In genomic region chr11:75073459-75074190, GRCh38 we compare ENCODE assay signal across 26 cellular contexts. TPM values are rescaled to one million over a fixed set of nuclear protein-coding genes. Genes with fewer than 3 reads are reported as not detected.
A peak's percentile ranks its signal among the peaks of the same experiment; 100 is the strongest.
DNase-seq lines count a peak whose midpoint lies in the region; ATAC-seq and TF ChIP-seq lines count a peak whose summit lies in the region.
"Had no signal": no experiment of that assay in that cellular context is flagged by ENCODE, and none has a peak within 500 bp of the region (broad histone marks: within the 10 kb centered on the region; RNA-seq: fewer than 3 reads in every experiment).

No MANE protein-coding gene starts in this region.

- TF ChIP-seq CTCF in Caco-2 (IDR thresholded peaks at IDR 0.05; ENCODE audit: insufficient read depth in 1 of 2, low read depth in 1 of 2, low read length in 1 of 2, severe bottlenecking in 1 of 2, unreplicated experiment in 1 of 2) (peak; percentile 25 to 73), GM12874 (IDR thresholded peaks at IDR 0.05; ENCODE audit: insufficient read depth, low read depth, low read length) (0 out of 2 replicates have a peak, but pooled peaks have one; percentile 1), OCI-LY7 (conservative IDR thresholded peaks at IDR 0.05; ENCODE audit: low read length) (peak; percentile 55), fibroblast of villous mesenchyme (IDR thresholded peaks at IDR 0.05; ENCODE audit: insufficient read depth, low read depth, low read length) (peak; percentile 30), glutamatergic neuron (IDR thresholded peaks at IDR 0.05; ENCODE audit: partially characterized antibody, unreplicated experiment) (no peak)

- no peak overlapping the region for H3K4me2 ChIP-seq in OCI-LY7 (ENCODE audit: low read length)
- H3K4me2 ChIP-seq: BLaER1 had no signal

- H2AFZ ChIP-seq in OCI-LY7 (ENCODE audit: low read length): no peak overlapping the region
- H2AFZ ChIP-seq: parathyroid adenoma had no signal

- no peak for ATAC-seq in activated naive CD4-positive, alpha-beta T cell treated with anti-CD3 and anti-CD28 coated beads, Interleukin-2, amount 50 U/mL, for 72 hours
- no peak for ATAC-seq in HG03378 (IDR thresholded peaks at IDR 0.05; ENCODE audit: unreplicated experiment)
- ATAC-seq: foreskin keratinocyte; natural killer cell treated with Interleukin-12 subunit alpha and Interleukin-12 subunit beta and Interleukin-15 and Interleukin-18, amount 100 ng/mL, for 72 hours; stimulated activated naive CD8-positive, alpha-beta T cell treated with anti-CD3 and anti-CD28 coated beads, Interleukin-15, amount 100 ng/mL, for 72 hours had no signal

- no peaks in the 10 kb centered on the region for H3K36me3 Mint-ChIP-seq in Caco-2 (ENCODE audit: insufficient read depth, unreplicated experiment)
- H3K36me3 Mint-ChIP-seq in activated naive CD4-positive, alpha-beta T cell treated with anti-CD3 and anti-CD28 coated beads, Interleukin-2, amount 50 U/mL, for 72 hours: no peaks in the 10 kb centered on the region
- no peaks in the 10 kb centered on the region for H3K36me3 Mint-ChIP-seq in glutamatergic neuron (ENCODE audit: unreplicated experiment)
- H3K36me3 Mint-ChIP-seq: activated naive CD8-positive, alpha-beta T cell; brain; natural killer cell treated with Interleukin-12 subunit alpha and Interleukin-12 subunit beta and Interleukin-15 and Interleukin-18, amount 100 ng/mL, for 72 hours had no signal

- POLR2A ChIA-PET in Caco-2 (lab: Charles Lee) (no interaction called here), OCI-LY7 (lab: Charles Lee) (interaction anchor here (0.7 kb wide), 1 partner anchor 70 kb away, joined by 3 read pairs; no protein-coding TSS in a partner anchor)

- H3K79me2 ChIP-seq in OCI-LY7 (ENCODE audit: insufficient read depth, low read depth, low read length): no peaks in the 10 kb centered on the region
- H3K79me2 ChIP-seq: parathyroid adenoma had no signal

- H3K27me3 ChIP-seq in Caco-2 (replicated peaks; ENCODE audit: control insufficient read depth, insufficient read depth, low read length): peaks cover 1% of the 10 kb centered on the region; the same call in 1 of the 2 replicates
- H3K27me3 ChIP-seq: BLaER1 had no signal

- H3K36me3 ChIP-seq in Caco-2 (ENCODE audit: control insufficient read depth, insufficient read depth, low read length) (no peaks in the 10 kb centered on the region), OCI-LY7 (ENCODE audit: insufficient read depth, low read length) (no peaks in the 10 kb centered on the region)
- H3K36me3 ChIP-seq: BLaER1 had no signal

- H3K9me3 ChIP-seq in Caco-2 (no peaks in the 10 kb centered on the region), OCI-LY7 (ENCODE audit: low read length) (peaks cover 1% of the 10 kb centered on the region; the same call in 1 of the 2 replicates)
- H3K9me3 ChIP-seq: BLaER1 had no signal

- CTCF ChIA-PET in Caco-2 (lab: Charles Lee): interaction anchor here (0.6 to 1.6 kb wide), 4 partner anchors 12 to 144 kb away, joined by 3 to 5 read pairs (median 4); no protein-coding TSS in a partner anchor
- CTCF ChIA-PET in OCI-LY7 (lab: Charles Lee; ENCODE audit: unreplicated experiment): no interaction called here

- BruUV-seq in Caco-2 (replicated peaks; lab: Mats Ljungman, UMichigan) (no TSS peak), OCI-LY7 (replicated peaks; lab: Mats Ljungman, UMichigan) (no TSS peak)

- no peaks in the 10 kb centered on the region for H3K4me1 Mint-ChIP-seq in Caco-2 (ENCODE audit: low read depth, unreplicated experiment)
- no peaks in the 10 kb centered on the region for H3K4me1 Mint-ChIP-seq in glutamatergic neuron (ENCODE audit: low read depth, unreplicated experiment)
- H3K4me1 Mint-ChIP-seq: brain; stimulated activated naive CD8-positive, alpha-beta T cell treated with anti-CD3 and anti-CD28 coated beads, Interleukin-15, amount 100 ng/mL, for 72 hours had no signal

- DNase-seq in Caco-2: peak in 1 of 2 experiments; percentile 32
- peak; percentile 10 for DNase-seq in OCI-LY7 (ENCODE audit: low spot score)
- DNase-seq in fibroblast of villous mesenchyme (ENCODE audit: low read depth): no peak
- DNase-seq in activated naive CD4-positive, alpha-beta T cell treated with anti-CD3 and anti-CD28 coated beads, Interleukin-2, amount 50 U/mL, for 72 hours (ENCODE audit: low spot score in 2 of 2): no peak
- DNase-seq in glutamatergic neuron: no peak
- DNase-seq: activated T-cell treated with anti-CD3 and anti-CD28 coated beads, Interleukin-2, amount 50 U/mL, for 48 hours; foreskin keratinocyte; NCI-H1436; NCI-H774; stimulated activated CD4-positive, alpha-beta T cell treated with anti-CD3 and anti-CD28 coated beads, Interleukin-2, amount 100 ng/mL, for 24 hours; stimulated activated naive CD8-positive, alpha-beta T cell treated with anti-CD3 and anti-CD28 coated beads, Interleukin-15, amount 100 ng/mL, for 72 hours; T-helper 9 cell; trophoblast cell had no signal

- H3K4me3 ChIP-seq in Caco-2 (ENCODE audit: low read depth, low read length) (no peak overlapping the region), OCI-LY7 (ENCODE audit: low read depth, low read length, poor library complexity, severe bottlenecking) (no peak overlapping the region), fibroblast of villous mesenchyme (ENCODE audit: low read depth, low read length) (no peak overlapping the region)
- H3K4me3 ChIP-seq: BLaER1, SK-N-MC had no signal

- no peak overlapping the region for H3K4me3 Mint-ChIP-seq in Caco-2 (ENCODE audit: unreplicated experiment)
- no peak overlapping the region for H3K4me3 Mint-ChIP-seq in glutamatergic neuron (ENCODE audit: unreplicated experiment)
- H3K4me3 Mint-ChIP-seq: activated naive CD8-positive, alpha-beta T cell; brain; dendritic cell treated with granulocyte-macrophage colony-stimulating factor and Interleukin-4, amounts not matched to agents 40 ng/mL and 50 ng/mL, for 4 days; natural killer cell treated with Interleukin-12 subunit alpha and Interleukin-12 subunit beta and Interleukin-15 and Interleukin-18, amount 100 ng/mL, for 72 hours; stimulated activated naive CD8-positive, alpha-beta T cell treated with anti-CD3 and anti-CD28 coated beads, Interleukin-15, amount 100 ng/mL, for 72 hours had no signal

- no peaks in the 10 kb centered on the region for H3K4me1 ChIP-seq in Caco-2
- H3K4me1 ChIP-seq in OCI-LY7 (ENCODE audit: insufficient read depth, low read length, poor library complexity, severe bottlenecking): no peaks in the 10 kb centered on the region
- H3K4me1 ChIP-seq: BLaER1, foreskin keratinocyte, parathyroid adenoma had no signal

- H3K27ac ChIP-seq in OCI-LY7 (ENCODE audit: low read depth, low read length, poor library complexity, severe bottlenecking): no peak overlapping the region
- H3K27ac ChIP-seq: BLaER1, foreskin keratinocyte, parathyroid adenoma, SK-N-MC had no signal

- H3K27me3 Mint-ChIP-seq in Caco-2 (ENCODE audit: insufficient read depth, unreplicated experiment) (peaks cover 19% of the 10 kb centered on the region), glutamatergic neuron (ENCODE audit: unreplicated experiment) (no peaks in the 10 kb centered on the region)

- no peaks in the 10 kb centered on the region for H3K9me2 ChIP-seq in OCI-LY7 (ENCODE audit: insufficient read depth, low read length)

- no peaks in the 10 kb centered on the region for H3K9me3 Mint-ChIP-seq in Caco-2 (ENCODE audit: unreplicated experiment)
- H3K9me3 Mint-ChIP-seq in activated naive CD4-positive, alpha-beta T cell treated with anti-CD3 and anti-CD28 coated beads, Interleukin-2, amount 50 U/mL, for 72 hours: peaks cover 0 to under 1% of the 10 kb centered on the region in 2 donors
- no peaks in the 10 kb centered on the region for H3K9me3 Mint-ChIP-seq in glutamatergic neuron (ENCODE audit: unreplicated experiment)
- H3K9me3 Mint-ChIP-seq: brain; natural killer cell treated with Interleukin-12 subunit alpha and Interleukin-12 subunit beta and Interleukin-15 and Interleukin-18, amount 100 ng/mL, for 72 hours; stimulated activated naive CD8-positive, alpha-beta T cell treated with anti-CD3 and anti-CD28 coated beads, Interleukin-15, amount 100 ng/mL, for 72 hours had no signal

- H3K27ac Mint-ChIP-seq in Caco-2 (ENCODE audit: unreplicated experiment) (no peak overlapping the region), glutamatergic neuron (ENCODE audit: unreplicated experiment) (no peak overlapping the region)
- H3K27ac Mint-ChIP-seq in activated naive CD4-positive, alpha-beta T cell treated with anti-CD3 and anti-CD28 coated beads, Interleukin-2, amount 50 U/mL, for 72 hours: no peak overlapping the region
- H3K27ac Mint-ChIP-seq: activated naive CD8-positive, alpha-beta T cell; brain; dendritic cell treated with granulocyte-macrophage colony-stimulating factor and Interleukin-4, amounts not matched to agents 40 ng/mL and 50 ng/mL, for 4 days; natural killer cell treated with Interleukin-12 subunit alpha and Interleukin-12 subunit beta and Interleukin-15 and Interleukin-18, amount 100 ng/mL, for 72 hours; stimulated activated naive CD8-positive, alpha-beta T cell treated with anti-CD3 and anti-CD28 coated beads, Interleukin-15, amount 100 ng/mL, for 72 hours had no signal

- H4K20me1 ChIP-seq in OCI-LY7 (ENCODE audit: insufficient read depth, low read length): no peaks in the 10 kb centered on the region
- H4K20me1 ChIP-seq: BLaER1 had no signal

- intact Hi-C loops in Caco-2 (cut with micrococcal nuclease; ENCODE audit: unreplicated experiment): no loop called here
- intact Hi-C loops in OCI-LY7 (cut with micrococcal nuclease; ENCODE audit: unreplicated experiment): loop anchor here (1.0 kb wide), 1 partner anchor 50 kb away; no protein-coding TSS in a partner anchor

RNA-seq across cellular contexts. Expression of gene OR2AT4, which starts 23.1 kb away (rescaled TPM):
- not detected in 2 replicates for total RNA-seq in Caco-2 (2022)
- total RNA-seq in OCI-LY7 (2014; rRNA removed; shearing (Covaris generic)): not detected in 2 replicates
- total RNA-seq in OCI-LY7 (2022): not detected in 2 replicates
- not detected in 2 replicates for total RNA-seq in fibroblast of villous mesenchyme
- not detected for total RNA-seq in activated naive CD4-positive, alpha-beta T cell treated with anti-CD3 and anti-CD28 coated beads, Interleukin-2, amount 50 U/mL, for 72 hours
- not detected for total RNA-seq in glutamatergic neuron (ENCODE audit: unreplicated experiment)
- total RNA-seq: endothelial cell of umbilical vein; foreskin keratinocyte; HT-29; LHCN-M2; natural killer cell treated with Interleukin-12 subunit alpha and Interleukin-12 subunit beta and Interleukin-15 and Interleukin-18, amount 100 ng/mL, for 72 hours; RPMI7951 had no signal
